ENCODE assay signal across 13 cellular contexts in the genomic region with DNA sequence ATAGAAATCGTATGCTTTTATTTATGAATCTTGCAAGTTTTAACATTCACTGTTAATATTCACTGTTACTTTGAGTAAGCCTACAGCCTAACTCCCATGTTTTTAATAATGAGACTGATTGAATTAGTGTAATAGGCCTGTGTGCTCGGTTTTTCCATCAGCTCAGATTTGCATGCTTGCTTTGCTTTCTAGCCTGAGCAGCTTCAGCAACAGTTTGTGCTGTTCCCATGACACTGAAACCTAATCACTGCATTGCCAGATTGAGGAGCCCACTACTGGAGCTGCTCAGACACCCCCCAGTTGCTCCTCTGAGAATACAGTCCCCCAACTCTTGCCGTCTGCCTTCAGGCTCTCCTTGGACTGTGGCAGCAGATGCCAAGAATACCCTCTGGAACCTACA.
"Had no signal": no experiment of that assay in that cellular context is flagged by ENCODE, and none has a peak within 500 bp of the region (broad histone marks: within the 10 kb centered on the region; RNA-seq: fewer than 3 reads in every experiment).

No MANE protein-coding gene starts in this region.

- H3K27ac Mint-ChIP-seq: activated T-helper 17 cell treated with anti-CD3 and anti-CD28 coated beads, Interleukin-2, amount 50 U/mL, for 72 hours; naive B cell; stimulated activated effector memory CD8-positive, alpha-beta T cell treated with anti-CD3 and anti-CD28 coated beads, Interleukin-12 subunit alpha, Interleukin-12 subunit beta, amount 100 ng/mL, for 72 hours had no signal

- H3K4me1 Mint-ChIP-seq: activated T-helper 17 cell treated with anti-CD3 and anti-CD28 coated beads, Interleukin-2, amount 50 U/mL, for 72 hours; naive B cell; stimulated activated effector memory CD8-positive, alpha-beta T cell treated with anti-CD3 and anti-CD28 coated beads, Interleukin-12 subunit alpha, Interleukin-12 subunit beta, amount 100 ng/mL, for 72 hours had no signal

- H3K27ac ChIP-seq: adrenal gland, cardiac muscle cell, dorsolateral prefrontal cortex, gastrocnemius medialis, left ventricle myocardium inferior had no signal

- H3K36me3 ChIP-seq: adrenal gland, cardiac muscle cell, gastrocnemius medialis, left ventricle myocardium inferior had no signal

- H3K27me3 ChIP-seq: adrenal gland, cardiac muscle cell, dorsolateral prefrontal cortex, gastrocnemius medialis had no signal

- H3K4me3 ChIP-seq: adrenal gland, cardiac muscle cell, dorsolateral prefrontal cortex, gastrocnemius medialis, left ventricle myocardium inferior had no signal

- H3K27me3 Mint-ChIP-seq: activated T-helper 17 cell treated with anti-CD3 and anti-CD28 coated beads, Interleukin-2, amount 50 U/mL, for 72 hours; naive B cell had no signal

- H3K4me1 ChIP-seq: adrenal gland, gastrocnemius medialis, left ventricle myocardium inferior had no signal

- ATAC-seq: activated T-helper 17 cell treated with anti-CD3 and anti-CD28 coated beads, Interleukin-2, amount 50 U/mL, for 72 hours; gastrocnemius medialis; stimulated activated effector memory CD8-positive, alpha-beta T cell treated with anti-CD3 and anti-CD28 coated beads, Interleukin-12 subunit alpha, Interleukin-12 subunit beta, amount 100 ng/mL, for 72 hours had no signal

- H3K4me3 Mint-ChIP-seq: activated T-helper 17 cell treated with anti-CD3 and anti-CD28 coated beads, Interleukin-2, amount 50 U/mL, for 72 hours; naive B cell; stimulated activated effector memory CD8-positive, alpha-beta T cell treated with anti-CD3 and anti-CD28 coated beads, Interleukin-12 subunit alpha, Interleukin-12 subunit beta, amount 100 ng/mL, for 72 hours had no signal

- DNase-seq: activated CD4-positive, alpha-beta T cell treated with anti-CD3 and anti-CD28 coated beads for 1 hour; activated CD4-positive, alpha-beta T cell treated with anti-CD3 and anti-CD28 coated beads, Interleukin-2, amount 50 U/mL, for 4 hours; activated naive CD4-positive, alpha-beta T cell treated with anti-CD3 and anti-CD28 coated beads, Interleukin-2, amount 50 U/mL, for 16 hours; adrenal gland; dorsolateral prefrontal cortex; erythroblast; gastrocnemius medialis; left ventricle myocardium inferior; naive B cell; T1000 had no signal

- H3K36me3 Mint-ChIP-seq: naive B cell; stimulated activated effector memory CD8-positive, alpha-beta T cell treated with anti-CD3 and anti-CD28 coated beads, Interleukin-12 subunit alpha, Interleukin-12 subunit beta, amount 100 ng/mL, for 72 hours had no signal

- H3K9me3 ChIP-seq: adrenal gland, gastrocnemius medialis, left ventricle myocardium inferior had no signal
